Comparison of ENCODE assay signal across 6 cellular contexts in genomic region chr7:137727413-137727812, GRCh38.
"Had no signal": no experiment of that assay in that cellular context is flagged by ENCODE, and none has a peak within 500 bp of the region (broad histone marks: within the 10 kb centered on the region; RNA-seq: fewer than 3 reads in every experiment).

No MANE protein-coding gene starts in this region.

- FAIRE-seq: HTR-8/SVneo had no signal

- H3K36me3 ChIP-seq: HAP-1 had no signal

- H3K27ac ChIP-seq: KMS-11 had no signal

- DNase-seq: GOT3, H7, KBM-7 had no signal

- H3K9me3 ChIP-seq: HAP-1 had no signal

- H3K4me1 ChIP-seq: HAP-1 had no signal

- H3K4me3 ChIP-seq: HAP-1 had no signal

- H3K9ac ChIP-seq: KMS-11 had no signal

- H3K4me2 ChIP-seq: KMS-11 had no signal
